9 cellular contexts compared by ENCODE assay signal in genomic region chr7:141700291-141700847, GRCh38. TPM values are rescaled to one million over a fixed set of nuclear protein-coding genes. Genes with fewer than 3 reads are reported as not detected.
DNase-seq lines count a peak whose midpoint lies in the region; ATAC-seq and TF ChIP-seq lines count a peak whose summit lies in the region.
"Had no signal": no experiment of that assay in that cellular context is flagged by ENCODE, and none has a peak within 500 bp of the region (broad histone marks: within the 10 kb centered on the region; RNA-seq: fewer than 3 reads in every experiment).

No MANE protein-coding gene starts in this region.

- peak overlapping the region; percentile 61 for H3K27ac Mint-ChIP-seq in dendritic cell treated with granulocyte-macrophage colony-stimulating factor and Interleukin-4, amounts not matched to agents 40 ng/mL and 50 ng/mL, for 4 days
- peak overlapping the region; percentile 80 to 89 for H3K27ac Mint-ChIP-seq in natural killer cell

- H3K4me3 ChIP-seq in BE2C (ENCODE audit: low read depth, low read length) (peak overlapping the region; percentile 69), HUES64 (ENCODE audit: low read length) (peak overlapping the region; percentile 78), H7 (ENCODE audit: insufficient read depth, low read depth, low read length) (no peak overlapping the region)

- intact Hi-C loops in dendritic cell treated with granulocyte-macrophage colony-stimulating factor and Interleukin-4, amounts not matched to agents 40 ng/mL and 50 ng/mL, for 4 days (cut with micrococcal nuclease), result loop anchor here (5.0 kb wide), 1 partner anchor 37 kb away; the partner anchor contains the start of gene SSBP1
- intact Hi-C loops in natural killer cell (cut with micrococcal nuclease), result loop anchor here (2.0 kb wide), 1 partner anchor 144 kb away; no protein-coding TSS in a partner anchor

- no peak for DNase-seq in BE2C
- DNase-seq in natural killer cell, result no peak
- no peak for DNase-seq in stimulated activated CD4-positive, alpha-beta T cell treated with anti-CD3 and anti-CD28 coated beads, Interleukin-2, amount 100 ng/mL, for 24 hours
- DNase-seq in H7, result no peak
- no peak for DNase-seq in NCI-H510A (lab: John Stamatoyannopoulos, UW)
- no peak for DNase-seq in stimulated activated CD4-positive, alpha-beta T cell treated with anti-CD3 and anti-CD28 coated beads, Interleukin-15, amount 100 ng/mL, for 24 hours

- H3K9ac ChIP-seq in HUES64 (ENCODE audit: low read depth, low read length), result no peak overlapping the region

- H3K9me3 Mint-ChIP-seq in dendritic cell treated with granulocyte-macrophage colony-stimulating factor and Interleukin-4, amounts not matched to agents 40 ng/mL and 50 ng/mL, for 4 days, result no peaks in the 10 kb centered on the region
- no peaks in the 10 kb centered on the region for H3K9me3 Mint-ChIP-seq in natural killer cell

- H3K4me3 Mint-ChIP-seq in dendritic cell treated with granulocyte-macrophage colony-stimulating factor and Interleukin-4, amounts not matched to agents 40 ng/mL and 50 ng/mL, for 4 days, result peak overlapping the region; percentile 77
- peak overlapping the region; percentile 90 for H3K4me3 Mint-ChIP-seq in natural killer cell

- H3K9me3 ChIP-seq in BE2C (no peaks in the 10 kb centered on the region), HUES64 (ENCODE audit: insufficient read depth, low read depth, low read length) (no peaks in the 10 kb centered on the region)

- H3K27me3 Mint-ChIP-seq in dendritic cell treated with granulocyte-macrophage colony-stimulating factor and Interleukin-4, amounts not matched to agents 40 ng/mL and 50 ng/mL, for 4 days, result peaks cover 14% of the 10 kb centered on the region
- H3K27me3 Mint-ChIP-seq in natural killer cell (ENCODE audit: low read depth in 2 of 2), result peaks cover 0 to 5% of the 10 kb centered on the region in 2 donors

- TF ChIP-seq CTCF in BE2C (IDR thresholded peaks at IDR 0.05; ENCODE audit: low read depth, low read length) (no peak), natural killer cell (IDR thresholded peaks at IDR 0.05) (no peak)

- 73% methylated on average over 5 of the region's 5 CpGs for WGBS in HUES64

- no peak for ATAC-seq in natural killer cell

- peaks cover 22% of the 10 kb centered on the region for H3K36me3 Mint-ChIP-seq in dendritic cell treated with granulocyte-macrophage colony-stimulating factor and Interleukin-4, amounts not matched to agents 40 ng/mL and 50 ng/mL, for 4 days (ENCODE audit: low read depth)
- H3K36me3 Mint-ChIP-seq in natural killer cell, result no peaks in the 10 kb centered on the region

- H3K27me3 ChIP-seq in BE2C (no peaks in the 10 kb centered on the region), HUES64 (ENCODE audit: insufficient read depth, low read length) (peaks cover 29% of the 10 kb centered on the region), H7 (ENCODE audit: control insufficient read depth, insufficient read depth, low read length) (peaks cover 5% of the 10 kb centered on the region)

- H3K36me3 ChIP-seq in BE2C (no peaks in the 10 kb centered on the region), HUES64 (ENCODE audit: insufficient read depth, low read length) (no peaks in the 10 kb centered on the region), H7 (replicated peaks; ENCODE audit: control insufficient read depth, insufficient read depth, low read length) (no peaks in the 10 kb centered on the region)

- no peak overlapping the region for H3K27ac ChIP-seq in HUES64 (ENCODE audit: low read depth, low read length)

- H3K4me1 ChIP-seq in BE2C (no peaks in the 10 kb centered on the region; the same call in 1 of the 2 replicates), HUES64 (ENCODE audit: insufficient read depth, low read length) (peaks cover 32% of the 10 kb centered on the region)

- H3K4me1 Mint-ChIP-seq in dendritic cell treated with granulocyte-macrophage colony-stimulating factor and Interleukin-4, amounts not matched to agents 40 ng/mL and 50 ng/mL, for 4 days (ENCODE audit: low read depth), result peaks cover 62% of the 10 kb centered on the region
- H3K4me1 Mint-ChIP-seq in natural killer cell, result peaks cover 39 to 45% of the 10 kb centered on the region in 2 donors

RNA-seq across cellular contexts. Expression of gene DENND11, which starts 1.6 kb away (rescaled TPM):
- 5.7 TPM for polyA plus RNA-seq in BE2C (2012; ENCODE audit: insufficient read depth, insufficient read length, low read depth)
- 13.4 TPM for polyA plus RNA-seq in HUES64 (2013, experiment 1 of 2)
- polyA plus RNA-seq in HUES64 (2013, experiment 2 of 2), result 14.1 TPM
- 10 to 100 TPM; 28.9 to 57.0 (median 47.6) TPM for total RNA-seq in natural killer cell
- 13.4 and 18.0 TPM in 2 replicates for total RNA-seq in H7 (2014; rRNA removed; shearing (Covaris generic))

RNA-seq across cellular contexts. Expression of gene WEE2, which starts 7.8 kb away (rescaled TPM):
- polyA plus RNA-seq in BE2C (2012; ENCODE audit: insufficient read depth, insufficient read length, low read depth), result not detected
- not detected for polyA plus RNA-seq in HUES64 (2013, experiment 1 of 2)
- not detected for polyA plus RNA-seq in HUES64 (2013, experiment 2 of 2)
- under 1 TPM; 0.16 to 0.68 (median 0.23) TPM for total RNA-seq in natural killer cell
- total RNA-seq in H7 (2014; rRNA removed; shearing (Covaris generic)), result 0.76 TPM in 1 of 2 replicates, not detected in the other
- total RNA-seq: M059J had no signal

RNA-seq across cellular contexts. Expression of gene SSBP1, which starts 37.8 kb away (rescaled TPM):
- 201 TPM for polyA plus RNA-seq in BE2C (2012; ENCODE audit: insufficient read depth, insufficient read length, low read depth)
- polyA plus RNA-seq in HUES64 (2013, experiment 1 of 2), result 250 TPM
- polyA plus RNA-seq in HUES64 (2013, experiment 2 of 2), result 255 TPM
- 100 to 1,000 TPM in 2 of 3 donors, 10 to 100 TPM in 1; 98.7 to 112 (median 106) TPM for total RNA-seq in natural killer cell
- total RNA-seq in H7 (2014; rRNA removed; shearing (Covaris generic)), result 165 and 173 TPM in 2 replicates
